Comparison of ENCODE assay signal across 1 cellular context in genomic region chr18:34995746-34996145, GRCh38.
TF ChIP-seq lines count a peak whose summit lies in the region.

No MANE protein-coding gene starts in this region.

TF ChIP-seq in H1, 55 proteins besides CTCF, POLR2A, EP300 and RAD21:
- no peak for TF ChIP-seq EGR1 (IDR thresholded peaks at IDR 0.05; ENCODE audit: borderline replicate concordance, low read depth, low read length)
- no peak for TF ChIP-seq TBP (IDR thresholded peaks at IDR 0.05; ENCODE audit: low read depth, low read length)
- TF ChIP-seq CBX8 (IDR thresholded peaks at IDR 0.05; ENCODE audit: borderline replicate concordance, low read depth, low read length) = no peak
- no peak for TF ChIP-seq ATF3 (IDR thresholded peaks at IDR 0.05; ENCODE audit: insufficient read depth, low read depth, low read length)
- no peak for TF ChIP-seq SIRT6 (IDR thresholded peaks at IDR 0.05; ENCODE audit: low read length)
- no peak for TF ChIP-seq HDAC2 (IDR thresholded peaks at IDR 0.05; ENCODE audit: borderline replicate concordance in 1 of 2, low read depth in 2 of 2, low read length in 2 of 2)
- TF ChIP-seq PHF8 (conservative IDR thresholded peaks at IDR 0.05; ENCODE audit: low read depth, low read length) = no peak
- no peak for TF ChIP-seq GTF2F1 (IDR thresholded peaks at IDR 0.05; ENCODE audit: borderline replicate concordance, low read depth, low read length)
- TF ChIP-seq TAF1 (IDR thresholded peaks at IDR 0.05; ENCODE audit: low read depth, low read length) = no peak
- no peak for TF ChIP-seq CEBPB (IDR thresholded peaks at IDR 0.05; ENCODE audit: low read depth, low read length)
- TF ChIP-seq FOSL1 (IDR thresholded peaks at IDR 0.05; ENCODE audit: insufficient read depth, low read depth, low read length) = no peak
- no peak for TF ChIP-seq RBBP5 (IDR thresholded peaks at IDR 0.05; ENCODE audit: borderline replicate concordance, low read depth, low read length)
- TF ChIP-seq POLR2AphosphoS5 (IDR thresholded peaks at IDR 0.05; ENCODE audit: low read depth, low read length) = no peak
- no peak for TF ChIP-seq SP1 (IDR thresholded peaks at IDR 0.05; ENCODE audit: low read depth, low read length)
- no peak for TF ChIP-seq RNF2 (IDR thresholded peaks at IDR 0.05; ENCODE audit: borderline replicate concordance, low read depth, low read length, missing control alignments, poor library complexity, severe bottlenecking)
- TF ChIP-seq KDM1A (IDR thresholded peaks at IDR 0.05; ENCODE audit: borderline replicate concordance, low read length) = no peak
- no peak for TF ChIP-seq YY1 (IDR thresholded peaks at IDR 0.05; ENCODE audit: low read depth, low read length)
- TF ChIP-seq ATF2 (IDR thresholded peaks at IDR 0.05; ENCODE audit: low read length) = no peak
